In the genomic region with DNA sequence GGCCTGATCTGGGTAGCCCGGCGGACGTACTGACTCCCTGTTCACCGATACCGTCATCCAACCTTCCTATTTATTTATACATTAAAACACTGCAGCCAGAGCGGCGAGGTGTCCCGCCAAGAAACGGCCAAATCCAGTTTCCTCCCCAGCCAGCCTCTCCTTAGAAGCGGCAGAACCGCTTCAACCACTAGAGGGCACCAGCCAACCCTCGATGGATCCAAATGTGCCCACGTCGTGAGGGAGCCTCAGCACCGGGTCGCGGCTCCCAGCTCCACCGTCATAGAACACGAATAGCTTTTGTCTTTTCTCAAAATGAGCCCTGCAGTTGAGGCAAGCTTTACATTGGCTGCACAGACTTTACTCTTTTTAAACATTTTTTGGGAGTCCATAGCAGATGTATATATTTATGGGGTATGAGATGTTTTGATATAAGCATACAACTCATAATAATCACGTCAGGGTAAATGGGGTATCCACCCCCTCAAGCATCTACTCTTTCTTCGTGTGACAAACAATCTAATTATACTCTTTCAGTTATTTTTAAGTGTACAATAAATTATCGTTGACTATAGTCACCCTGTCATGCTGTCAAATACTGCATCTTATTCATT, we compare ENCODE assay signal across 9 cellular contexts. TPM values are rescaled to one million over a fixed set of nuclear protein-coding genes. Genes with fewer than 3 reads are reported as not detected.
DNase-seq lines count a peak whose midpoint lies in the region; ATAC-seq, FAIRE-seq and TF ChIP-seq lines count a peak whose summit lies in the region.
"Had no signal": no experiment of that assay in that cellular context is flagged by ENCODE, and none has a peak within 500 bp of the region (broad histone marks: within the 10 kb centered on the region; RNA-seq: fewer than 3 reads in every experiment).

No MANE protein-coding gene starts in this region.

- no peaks in the 10 kb centered on the region for H3K36me3 Mint-ChIP-seq in activated CD4-positive, alpha-beta T cell treated with anti-CD3 and anti-CD28 coated beads, Interleukin-2, amount 10 ng/mL, durations not matched to agents 7 days and 5 days (ENCODE audit: low read depth)

- POLR2A ChIA-PET in activated CD4-positive, alpha-beta T cell treated with anti-CD3 and anti-CD28 coated beads, Interleukin-2, amount 10 ng/mL, durations not matched to agents 7 days and 5 days (lab: Charles Lee) = no interaction called here

- H3K27me3 ChIP-seq in BE2C = peaks cover 7% of the 10 kb centered on the region

- peaks cover 4% of the 10 kb centered on the region for H3K4me1 Mint-ChIP-seq in activated CD4-positive, alpha-beta T cell treated with anti-CD3 and anti-CD28 coated beads, Interleukin-2, amount 10 ng/mL, durations not matched to agents 7 days and 5 days

- H3K36me3 ChIP-seq in BE2C = no peaks in the 10 kb centered on the region

- CTCF ChIA-PET in activated CD4-positive, alpha-beta T cell treated with anti-CD3 and anti-CD28 coated beads, Interleukin-2, amount 10 ng/mL, durations not matched to agents 7 days and 5 days (lab: Charles Lee) = interaction anchor here (1.4 to 1.5 kb wide), 3 partner anchors 18 to 739 kb away, joined by 3 read pairs; no protein-coding TSS in a partner anchor

- DNase-seq in BE2C = peak; percentile 86
- peak; percentile 70 for DNase-seq in GM19239 (ENCODE audit: insufficient read length, low spot score)
- DNase-seq in NCI-H526 treated with DMSO at 0.1 percent for 48 hours (lab: John Stamatoyannopoulos, UW) = peak; percentile 44
- DNase-seq in activated CD4-positive, alpha-beta T cell treated with anti-CD3 and anti-CD28 coated beads, Interleukin-2, amount 10 ng/mL, durations not matched to agents 7 days and 5 days = peak; percentile 84
- peak; percentile 29 to 69 for DNase-seq in dermis microvascular lymphatic vessel endothelial cell (ENCODE audit: low read depth in 2 of 2)
- DNase-seq in lower leg skin (ENCODE audit: low spot score in 2 of 2) = peak; percentile 82 to 95
- peak; percentile 38 to 69 (median 42) for DNase-seq in stimulated activated CD4-positive, alpha-beta T cell treated with anti-CD3 and anti-CD28 coated beads, TNF-alpha, amount 100 ng/mL, for 1 hour (ENCODE audit: low read depth in 3 of 3, low spot score in 1 of 3)

- no peaks in the 10 kb centered on the region for H3K4me1 ChIP-seq in BE2C

- WGBS in lower leg skin, 2 donors = 5% methylated on average over 22 of the region's 22 CpGs

- intact Hi-C loops in lower leg skin (cut with DNase I; ENCODE audit: low total_unique reads) = no loop called here

- TF ChIP-seq CTCF in BE2C (IDR thresholded peaks at IDR 0.05; ENCODE audit: low read depth, low read length) (peak; percentile 94), lower leg skin (IDR thresholded peaks at IDR 0.05) (peak in 1 of 3 donors; percentile 49)

- peak overlapping the region; percentile 63 for H3K4me3 ChIP-seq in BE2C (ENCODE audit: low read depth, low read length)
- H3K4me3 ChIP-seq in lower leg skin (ENCODE audit: low read depth, poor library complexity, severe bottlenecking) = no peak overlapping the region

- FAIRE-seq in GM19239 (lab: Jason Lieb, UNC) = peak; percentile 97

- H3K9me3 ChIP-seq in BE2C = no peaks in the 10 kb centered on the region

- H3K4me3 Mint-ChIP-seq in activated CD4-positive, alpha-beta T cell treated with anti-CD3 and anti-CD28 coated beads, Interleukin-2, amount 10 ng/mL, durations not matched to agents 7 days and 5 days = no peak overlapping the region

- peaks cover 32% of the 10 kb centered on the region for H3K27me3 Mint-ChIP-seq in activated CD4-positive, alpha-beta T cell treated with anti-CD3 and anti-CD28 coated beads, Interleukin-2, amount 10 ng/mL, durations not matched to agents 7 days and 5 days

- ATAC-seq in HG03439 (IDR thresholded peaks at IDR 0.05; ENCODE audit: unreplicated experiment) = peak; percentile 83

- TF ChIP-seq POLR2A in lower leg skin (IDR thresholded peaks at IDR 0.05) = no peak

- H3K9me3 Mint-ChIP-seq in activated CD4-positive, alpha-beta T cell treated with anti-CD3 and anti-CD28 coated beads, Interleukin-2, amount 10 ng/mL, durations not matched to agents 7 days and 5 days = no peaks in the 10 kb centered on the region

- H3K27ac Mint-ChIP-seq in activated CD4-positive, alpha-beta T cell treated with anti-CD3 and anti-CD28 coated beads, Interleukin-2, amount 10 ng/mL, durations not matched to agents 7 days and 5 days = no peak overlapping the region

RNA-seq across cellular contexts. Expression of a gene that starts 13.0 kb away (rescaled TPM):
- polyA plus RNA-seq in BE2C (2012; ENCODE audit: insufficient read depth, insufficient read length, low read depth) = not detected
- not detected for total RNA-seq in activated CD4-positive, alpha-beta T cell treated with anti-CD3 and anti-CD28 coated beads, Interleukin-2, amount 10 ng/mL, durations not matched to agents 7 days and 5 days
- not detected in 2 replicates for total RNA-seq in dermis microvascular lymphatic vessel endothelial cell
- total RNA-seq in lower leg skin = 1 to 10 TPM in 3 of 4 donors, under 1 TPM in 1; 0.34 to 8.7 (median 2.2) TPM
- total RNA-seq: T-helper 1 cell treated with Interleukin-12 subunit alpha and Interleukin-12 subunit beta and Interleukin-4 antibody, amounts not matched to agents 30 ng/mL and 1 ng/mL, for 36 hours had no signal
